8 cellular contexts compared by ENCODE assay signal in genomic region chr6:109456283-109456583, GRCh38. TPM values are rescaled to one million over a fixed set of nuclear protein-coding genes. Genes with fewer than 3 reads are reported as not detected.
DNase-seq lines count a peak whose midpoint lies in the region; ATAC-seq and TF ChIP-seq lines count a peak whose summit lies in the region.

No MANE protein-coding gene starts in this region.

- H3K36me3 ChIP-seq in HEK293 (ENCODE audit: control insufficient read depth in 2 of 2, insufficient read depth in 1 of 2, low read length in 2 of 2) = peaks cover 1 to 27% of the 10 kb centered on the region in 2 experiments; a peak in 2 of 3 replicates
- peaks cover 11% of the 10 kb centered on the region for H3K36me3 ChIP-seq in iPS-18a (ENCODE audit: control insufficient read depth, low read depth, low read length)
- peaks cover 0 to 34% (median 7%) of the 10 kb centered on the region in 6 donors for H3K36me3 ChIP-seq in spleen

- no peak for ATAC-seq in activated naive CD8-positive, alpha-beta T cell treated with anti-CD3 and anti-CD28 coated beads, Interleukin-2, amount 10 ng/mL, durations not matched to agents 7 days and 5 days (ENCODE audit: low read depth)

- H3K9me3 ChIP-seq in HEK293 (ENCODE audit: control insufficient read depth, insufficient read depth, low read depth, low read length) (no peaks in the 10 kb centered on the region), iPS-18a (ENCODE audit: control insufficient read depth, low read depth, low read length) (no peaks in the 10 kb centered on the region), spleen (peaks cover 0 to 4% (median 2%) of the 10 kb centered on the region in 8 donors)

- TF ChIP-seq CTCF in HEK293 (tag by site-specific recombination; IDR thresholded peaks at IDR 0.05) = no peak
- TF ChIP-seq CTCF in spleen (IDR thresholded peaks at IDR 0.05 in 8 of 11, conservative IDR thresholded peaks at IDR 0.05 in 3 of 11) = peak in 1 of 11 experiments; percentile 2
- no peak for TF ChIP-seq CTCF in GM10248 (IDR thresholded peaks at IDR 0.05; ENCODE audit: control extremely low read depth, extremely low read depth, low read depth, missing control alignments)

- H3K4me1 ChIP-seq in HEK293 (ENCODE audit: control insufficient read depth, insufficient read depth, low read length) (no peaks in the 10 kb centered on the region), iPS-18a (ENCODE audit: control insufficient read depth, low read depth, low read length) (peaks cover 25% of the 10 kb centered on the region), spleen (peaks cover 17 to 93% (median 71%) of the 10 kb centered on the region in 6 donors)

- DNase-seq in activated naive CD8-positive, alpha-beta T cell treated with anti-CD3 and anti-CD28 coated beads, Interleukin-2, amount 10 ng/mL, durations not matched to agents 7 days and 5 days = no peak
- DNase-seq in spleen = no peak
- no peak for DNase-seq in AML-193 (lab: John Stamatoyannopoulos, UW)
- no peak for DNase-seq in GM10248 (ENCODE audit: extremely low spot score)
- DNase-seq in NCI-H1436 treated with DMSO at 0.1 percent for 48 hours (lab: John Stamatoyannopoulos, UW) = no peak
- no peak for DNase-seq in activated CD8-positive, alpha-beta memory T cell treated with anti-CD3 and anti-CD28 coated beads for 24 hours

- intact Hi-C loops in spleen (cut with DNase I; ENCODE audit: low total_unique reads) = no loop called here

- H3K27me3 ChIP-seq in iPS-18a (ENCODE audit: control insufficient read depth, insufficient read depth, low read length) (no peaks in the 10 kb centered on the region), spleen (replicated peaks in 1 of 7) (no peaks in the 10 kb centered on the region)

- peaks cover 45% of the 10 kb centered on the region for H3K4me1 Mint-ChIP-seq in activated naive CD8-positive, alpha-beta T cell treated with anti-CD3 and anti-CD28 coated beads, Interleukin-2, amount 10 ng/mL, durations not matched to agents 7 days and 5 days

- no peaks in the 10 kb centered on the region for H3K9me3 Mint-ChIP-seq in activated naive CD8-positive, alpha-beta T cell treated with anti-CD3 and anti-CD28 coated beads, Interleukin-2, amount 10 ng/mL, durations not matched to agents 7 days and 5 days

- H3K36me3 Mint-ChIP-seq in activated naive CD8-positive, alpha-beta T cell treated with anti-CD3 and anti-CD28 coated beads, Interleukin-2, amount 10 ng/mL, durations not matched to agents 7 days and 5 days = peaks cover 11% of the 10 kb centered on the region

- peak overlapping the region; percentile 78 for H3K4me3 ChIP-seq in HEK293 (ENCODE audit: low read depth, low read length)
- peak overlapping the region; percentile 79 for H3K4me3 ChIP-seq in iPS-18a (ENCODE audit: low read length)
- peak overlapping the region; percentile 54 to 92 (median 76) for H3K4me3 ChIP-seq in spleen

- TF ChIP-seq POLR2A in spleen (IDR thresholded peaks at IDR 0.05) = no peak

- CTCF ChIA-PET in HEK293 (lab: Yijun Ruan, JAX) = interaction anchor here (0.6 to 3.3 kb wide), 4 partner anchors 8 to 268 kb away, joined by 3 to 21 read pairs (median 4); partner anchors contain the start of genes PPIL6 and SMPD2
- CTCF ChIA-PET in GM10248 (lab: Yijun Ruan, JAX) = interaction anchor here (0.9 to 6.2 kb wide), 6 partner anchors 9 to 268 kb away, joined by 3 to 45 read pairs (median 10); partner anchors contain the start of genes PPIL6 and SMPD2

- H3K4me3 Mint-ChIP-seq in activated naive CD8-positive, alpha-beta T cell treated with anti-CD3 and anti-CD28 coated beads, Interleukin-2, amount 10 ng/mL, durations not matched to agents 7 days and 5 days = peak overlapping the region; percentile 63

- H3K9ac ChIP-seq in iPS-18a (ENCODE audit: low read length) = no peak overlapping the region

- POLR2A ChIA-PET in HEK293 (lab: Yijun Ruan, JAX) (interaction anchor here (1.2 to 5.2 kb wide), 3 partner anchors 11 to 73 kb away, joined by 7 to 39 read pairs (median 13); partner anchors contain the start of genes CD164, PPIL6 and SMPD2), GM10248 (lab: Yijun Ruan, JAX) (no interaction called here)
- POLR2A ChIA-PET in activated naive CD8-positive, alpha-beta T cell treated with anti-CD3 and anti-CD28 coated beads, Interleukin-2, amount 10 ng/mL, durations not matched to agents 7 days and 5 days (lab: Charles Lee) = interaction anchor here (0.8 to 7.7 kb wide), 7 partner anchors 14 to 74 kb away, joined by 3 to 92 read pairs (median 16); partner anchors contain the start of genes CD164, PPIL6, SMPD2 and ZBTB24

- no peaks in the 10 kb centered on the region for H3K27me3 Mint-ChIP-seq in activated naive CD8-positive, alpha-beta T cell treated with anti-CD3 and anti-CD28 coated beads, Interleukin-2, amount 10 ng/mL, durations not matched to agents 7 days and 5 days

- no peak overlapping the region for H3K27ac Mint-ChIP-seq in activated naive CD8-positive, alpha-beta T cell treated with anti-CD3 and anti-CD28 coated beads, Interleukin-2, amount 10 ng/mL, durations not matched to agents 7 days and 5 days

- H3K27ac ChIP-seq in HEK293 (ENCODE audit: extremely low read depth, low read depth, low read length) = peak overlapping the region; percentile 39; the same call in 1 of the 2 replicates
- H3K27ac ChIP-seq in iPS-18a (ENCODE audit: low read length) = no peak overlapping the region
- H3K27ac ChIP-seq in spleen = peak overlapping the region; percentile 87 to 100 (median 95)

- WGBS in spleen, 5 donors = 26 to 39% (median 29%) methylated on average over 20 of the region's 20 CpGs

TF ChIP-seq in HEK293, 187 proteins besides CTCF, POLR2A, EP300 and RAD21 (continues in another document):
- no peak for TF ChIP-seq GLI4 (tag by site-specific recombination; IDR thresholded peaks at IDR 0.05)
- TF ChIP-seq ZNF596 (tag by site-specific recombination; IDR thresholded peaks at IDR 0.05) = no peak
- TF ChIP-seq TSHZ1 (tag by site-specific recombination; IDR thresholded peaks at IDR 0.05; ENCODE audit: borderline replicate concordance) = no peak
- 0 out of 2 replicates have a peak, but pooled peaks have one; percentile 28 for TF ChIP-seq GLIS2 (tag by site-specific recombination; IDR thresholded peaks at IDR 0.05)
- no peak for TF ChIP-seq PRDM6 (tag by site-specific recombination; IDR thresholded peaks at IDR 0.05)

RNA-seq across cellular contexts. Expression of gene MICAL1, which starts 0.7 kb away (rescaled TPM):
- total RNA-seq in activated naive CD8-positive, alpha-beta T cell treated with anti-CD3 and anti-CD28 coated beads, Interleukin-2, amount 10 ng/mL, durations not matched to agents 7 days and 5 days = 10 to 100 TPM; 80.4 to 81.5 TPM
- 100 to 1,000 TPM in 3 of 7 donors, 10 to 100 TPM in 4; 68.4 to 169 (median 78.7) TPM for total RNA-seq in spleen
- polyA plus RNA-seq in spleen = 100 to 1,000 TPM in 1 of 3 donors, 10 to 100 TPM in 2; 51.5 to 107 (median 87.7) TPM

RNA-seq across cellular contexts. Expression of gene SMPD2, which starts 15.7 kb away (rescaled TPM):
- 10 to 100 TPM; 15.6 to 16.6 TPM for total RNA-seq in activated naive CD8-positive, alpha-beta T cell treated with anti-CD3 and anti-CD28 coated beads, Interleukin-2, amount 10 ng/mL, durations not matched to agents 7 days and 5 days
- total RNA-seq in spleen = 10 to 100 TPM; 11.4 to 21.4 (median 18.9) TPM
- polyA plus RNA-seq in spleen = 10 to 100 TPM; 15.6 to 21.0 (median 18.9) TPM

RNA-seq across cellular contexts. Expression of gene PPIL6, which starts 15.8 kb away (rescaled TPM):
- total RNA-seq in activated naive CD8-positive, alpha-beta T cell treated with anti-CD3 and anti-CD28 coated beads, Interleukin-2, amount 10 ng/mL, durations not matched to agents 7 days and 5 days = under 1 TPM; 0.17 to 0.53 TPM
- total RNA-seq in spleen = 1 to 10 TPM in 2 of 7 donors, under 1 TPM in 5; 0.19 to 4.8 (median 0.91) TPM
- polyA plus RNA-seq in spleen = under 1 TPM; 0.13 to 0.70 (median 0.36) TPM

RNA-seq across cellular contexts. Expression of gene ZBTB24, which starts 26.8 kb away (rescaled TPM):
- 10 to 100 TPM; 19.7 to 20.0 TPM for total RNA-seq in activated naive CD8-positive, alpha-beta T cell treated with anti-CD3 and anti-CD28 coated beads, Interleukin-2, amount 10 ng/mL, durations not matched to agents 7 days and 5 days
- total RNA-seq in spleen = 10 to 100 TPM; 11.1 to 15.0 (median 13.0) TPM
- polyA plus RNA-seq in spleen = 1 to 10 TPM; 4.5 to 8.7 (median 5.6) TPM
